ENCODE assay signal across 17 cellular contexts in genomic region chr3:76859596-76859995, GRCh38.
DNase-seq lines count a peak whose midpoint lies in the region; ATAC-seq and TF ChIP-seq lines count a peak whose summit lies in the region.
"Had no signal": no experiment of that assay in that cellular context is flagged by ENCODE, and none has a peak within 500 bp of the region (broad histone marks: within the 10 kb centered on the region; RNA-seq: fewer than 3 reads in every experiment).

No MANE protein-coding gene starts in this region.

- no peaks in the 10 kb centered on the region for H3K4me1 Mint-ChIP-seq in activated naive CD8-positive, alpha-beta T cell treated with anti-CD3 and anti-CD28 coated beads, Interleukin-2, amount 50 U/mL, for 24 hours

- H3K27me3 ChIP-seq in SJCRH30 (no peaks in the 10 kb centered on the region), mammary epithelial cell (ENCODE audit: insufficient read depth, low read length) (no peaks in the 10 kb centered on the region)
- H3K27me3 ChIP-seq: BLaER1 had no signal

- H3K36me3 ChIP-seq in SJCRH30 (no peaks in the 10 kb centered on the region), mammary epithelial cell (ENCODE audit: insufficient read depth, low read length) (no peaks in the 10 kb centered on the region)
- H3K36me3 ChIP-seq: BLaER1, thoracic aorta had no signal

- H3K4me3 Mint-ChIP-seq in activated naive CD8-positive, alpha-beta T cell treated with anti-CD3 and anti-CD28 coated beads, Interleukin-2, amount 50 U/mL, for 24 hours = no peak overlapping the region
- H3K4me3 Mint-ChIP-seq: activated CD4-positive, alpha-beta memory T cell treated with anti-CD3 and anti-CD28 coated beads for 36 hours had no signal

- H3K27ac Mint-ChIP-seq in activated naive CD8-positive, alpha-beta T cell treated with anti-CD3 and anti-CD28 coated beads, Interleukin-2, amount 50 U/mL, for 24 hours = no peak overlapping the region
- H3K27ac Mint-ChIP-seq: activated CD4-positive, alpha-beta memory T cell treated with anti-CD3 and anti-CD28 coated beads for 36 hours had no signal

- no peaks in the 10 kb centered on the region for H4K20me1 ChIP-seq in mammary epithelial cell (ENCODE audit: insufficient read depth, low read length)
- H4K20me1 ChIP-seq: BLaER1 had no signal

- H3K4me1 ChIP-seq in SJCRH30 (no peaks in the 10 kb centered on the region), mammary epithelial cell (ENCODE audit: insufficient read depth, low read length) (no peaks in the 10 kb centered on the region)
- H3K4me1 ChIP-seq: BLaER1 had no signal

- intact Hi-C loops in mammary epithelial cell (cut with micrococcal nuclease) = no loop called here

- 58% methylated on average over 3 of the region's 3 CpGs for WGBS in mammary epithelial cell (ENCODE audit: low coverage, missing lambda C conversion rate)

- no peak overlapping the region for H3K4me3 ChIP-seq in SJCRH30
- no peak overlapping the region for H3K4me3 ChIP-seq in mammary epithelial cell (replicated peaks in 1 of 3; ENCODE audit: insufficient read depth in 1 of 3, low read depth in 2 of 3, low read length in 3 of 3)
- H3K4me3 ChIP-seq: BLaER1, mucosa of descending colon, PC-9, thoracic aorta had no signal

- in situ Hi-C loops in mammary epithelial cell (cut with MboI; ENCODE audit: low sequenced_read_pairs in 2 of 2) = no loop called here

- H3K36me3 Mint-ChIP-seq in activated naive CD8-positive, alpha-beta T cell treated with anti-CD3 and anti-CD28 coated beads, Interleukin-2, amount 50 U/mL, for 24 hours (ENCODE audit: low read depth) = no peaks in the 10 kb centered on the region
- H3K36me3 Mint-ChIP-seq: activated CD4-positive, alpha-beta memory T cell treated with anti-CD3 and anti-CD28 coated beads for 36 hours had no signal

- H3K27ac ChIP-seq in SJCRH30 = no peak overlapping the region
- no peak overlapping the region for H3K27ac ChIP-seq in mammary epithelial cell (ENCODE audit: insufficient read depth, low read depth, low read length)
- H3K27ac ChIP-seq: BLaER1, PC-9, thoracic aorta had no signal

- ATAC-seq in GM19025 (IDR thresholded peaks at IDR 0.05; ENCODE audit: low read depth, unreplicated experiment) (peak; percentile 59), HG03354 (IDR thresholded peaks at IDR 0.05; ENCODE audit: poor library complexity, severe bottlenecking, unreplicated experiment) (peak; percentile 73)
- no peak for ATAC-seq in activated naive CD8-positive, alpha-beta T cell treated with anti-CD3 and anti-CD28 coated beads, Interleukin-2, amount 50 U/mL, for 24 hours
- ATAC-seq: left cardiac atrium, mucosa of descending colon had no signal

- no peaks in the 10 kb centered on the region for H3K9me3 ChIP-seq in SJCRH30 (replicated peaks)
- peaks cover 19% of the 10 kb centered on the region for H3K9me3 ChIP-seq in mammary epithelial cell (replicated peaks; ENCODE audit: insufficient read depth, low read length)
- H3K9me3 ChIP-seq: BLaER1, mucosa of descending colon, thoracic aorta had no signal

- no peak for TF ChIP-seq CTCF in mammary epithelial cell (conservative IDR thresholded peaks at IDR 0.05 in 1 of 2, IDR thresholded peaks at IDR 0.05 in 1 of 2; ENCODE audit: extremely low read depth in 1 of 2, insufficient read depth in 1 of 2, low read depth in 1 of 2, low read length in 2 of 2)

- no peaks in the 10 kb centered on the region for H3K79me2 ChIP-seq in mammary epithelial cell (ENCODE audit: insufficient read depth, low read length)

- DNase-seq in SJCRH30 (peak; percentile 4 to 15), glomerular visceral epithelial cell (ENCODE audit: extremely low spot score) (peak; percentile 9), NCI-H1417 (lab: John Stamatoyannopoulos, UW) (no peak), mammary epithelial cell (no peak)
- DNase-seq in activated naive CD8-positive, alpha-beta T cell treated with anti-CD3 and anti-CD28 coated beads, Interleukin-2, amount 50 U/mL, for 24 hours = no peak
- DNase-seq: activated CD4-positive, alpha-beta memory T cell treated with anti-CD3 and anti-CD28 coated beads for 36 hours; left cardiac atrium; mucosa of descending colon; NCI-H187; NCI-H526; occipital lobe; PC-9; stimulated activated CD4-positive, alpha-beta T cell treated with anti-CD3 and anti-CD28 coated beads, Interleukin-4, amount 100 ng/mL, for 24 hours had no signal

- dilution Hi-C loops in mammary epithelial cell (cut with HindIII; ENCODE audit: low sequenced_read_pairs) = no loop called here

- H3K9me3 Mint-ChIP-seq in activated naive CD8-positive, alpha-beta T cell treated with anti-CD3 and anti-CD28 coated beads, Interleukin-2, amount 50 U/mL, for 24 hours = peaks cover 19% of the 10 kb centered on the region

- no peak overlapping the region for H3K4me2 ChIP-seq in mammary epithelial cell (ENCODE audit: insufficient read depth, low read depth, low read length)
- H3K4me2 ChIP-seq: BLaER1, PC-9 had no signal

- CTCF ChIA-PET in mammary epithelial cell (lab: Charles Lee; ENCODE audit: low non-redundant PET) = no interaction called here

- BruUV-seq in mammary epithelial cell (replicated peaks; lab: Mats Ljungman, UMichigan) = no TSS peak

- no peak overlapping the region for H3K9ac ChIP-seq in mammary epithelial cell (ENCODE audit: insufficient read depth, low read length)
- H3K9ac ChIP-seq: BLaER1 had no signal

- no peaks in the 10 kb centered on the region for H3K27me3 Mint-ChIP-seq in activated naive CD8-positive, alpha-beta T cell treated with anti-CD3 and anti-CD28 coated beads, Interleukin-2, amount 50 U/mL, for 24 hours
- H3K27me3 Mint-ChIP-seq: activated CD4-positive, alpha-beta memory T cell treated with anti-CD3 and anti-CD28 coated beads for 36 hours had no signal

- no peak overlapping the region for H2AFZ ChIP-seq in mammary epithelial cell (ENCODE audit: low read depth, low read length)
- H2AFZ ChIP-seq: PC-9 had no signal

Comparison
In these comparisons a context has a peak if more than half of its experiments do, and no peak if none do; other contexts are left out.
1. DNase-seq: peak in SJCRH30 (2 of 2) and glomerular visceral epithelial cell (single experiment); none in NCI-H1417 (0 of 3), mammary epithelial cell (single experiment) and activated naive CD8-positive, alpha-beta T cell treated with anti-CD3 and anti-CD28 coated beads, Interleukin-2, amount 50 U/mL, for 24 hours (single experiment).